16 cellular contexts compared by ENCODE assay signal in genomic region chr9:77851862-77852602, GRCh38.
DNase-seq lines count a peak whose midpoint lies in the region; ATAC-seq and TF ChIP-seq lines count a peak whose summit lies in the region.
"Had no signal": no experiment of that assay in that cellular context is flagged by ENCODE, and none has a peak within 500 bp of the region (broad histone marks: within the 10 kb centered on the region; RNA-seq: fewer than 3 reads in every experiment).

No MANE protein-coding gene starts in this region.

- no peak overlapping the region for H2AFZ ChIP-seq in SK-N-SH (ENCODE audit: low read depth)

- peaks cover 27 to 36% of the 10 kb centered on the region in 2 experiments; a peak in 3 of 4 replicates for H3K4me1 ChIP-seq in SK-N-SH (ENCODE audit: control insufficient read depth in 1 of 2, insufficient read depth in 2 of 2, low read depth in 1 of 2, low read length in 1 of 2)
- H3K4me1 ChIP-seq in lung (ENCODE audit: control insufficient read depth in 2 of 2, insufficient read depth in 2 of 2, low read length in 2 of 2): peaks cover 14 to 23% of the 10 kb centered on the region in 2 donors
- peaks cover 31% of the 10 kb centered on the region for H3K4me1 ChIP-seq in vagina

- POLR2A ChIA-PET in SK-N-SH (lab: Yijun Ruan, JAX): no interaction called here

- no peak for ATAC-seq in SK-N-SH treated with all-trans-retinoic acid at 6 μM for 48 hours
- peak; percentile 38 for ATAC-seq in lung (ENCODE audit: insufficient read depth, low FRiP score)
- ATAC-seq in HG03097 (IDR thresholded peaks at IDR 0.05; ENCODE audit: low FRiP score, unreplicated experiment): no peak
- ATAC-seq in GM21825 (IDR thresholded peaks at IDR 0.05; ENCODE audit: unreplicated experiment): no peak
- no peak for ATAC-seq in GM18517 (IDR thresholded peaks at IDR 0.05; ENCODE audit: unreplicated experiment)

- TF ChIP-seq EP300 in SK-N-SH (IDR thresholded peaks at IDR 0.05; ENCODE audit: borderline replicate concordance in 1 of 2, low read depth in 1 of 2, low read length in 1 of 2): peak in 1 of 2 experiments; percentile 23; a peak in 1 of 4 replicates

- TF ChIP-seq CTCF in SK-N-SH (IDR thresholded peaks at IDR 0.05): no peak
- TF ChIP-seq CTCF in VCaP (conservative IDR thresholded peaks at IDR 0.05): no peak
- TF ChIP-seq CTCF in lung (IDR thresholded peaks at IDR 0.05; ENCODE audit: control extremely low read depth, extremely low read depth): no peak
- no peak for TF ChIP-seq CTCF in vagina (IDR thresholded peaks at IDR 0.05)

- TF ChIP-seq RAD21 in SK-N-SH (IDR thresholded peaks at IDR 0.05; ENCODE audit: low read length): no peak

- peaks cover 17% of the 10 kb centered on the region for H3F3A ChIP-seq in SK-N-SH (replicated peaks; ENCODE audit: insufficient read depth)

- intact Hi-C loops in vagina (cut with DNase I): no loop called here

- H3K79me2 ChIP-seq in SK-N-SH (ENCODE audit: insufficient read depth): peaks cover 55% of the 10 kb centered on the region

- H3K9ac ChIP-seq in SK-N-SH: no peak overlapping the region

- no peak overlapping the region for H3K4me3 ChIP-seq in SK-N-SH (ENCODE audit: low read depth in 2 of 2, low read length in 1 of 2)
- no peak overlapping the region for H3K4me3 ChIP-seq in lung
- no peak overlapping the region for H3K4me3 ChIP-seq in vagina
- H3K4me3 ChIP-seq: right atrium auricular region, transverse colon had no signal

- DNase-seq in SK-N-SH: peak; percentile 14
- no peak for DNase-seq in lung (ENCODE audit: low spot score)
- DNase-seq in vagina (ENCODE audit: extremely low spot score in 2 of 2): no peak
- DNase-seq: activated gamma-delta T cell; NCI-H187 treated with DMSO at 0.1 percent for 48 hours; NCI-H748 treated with DMSO at 0.1 percent for 48 hours; RPMI8226; stimulated activated CD4-positive, alpha-beta T cell treated with anti-CD3 and anti-CD28 coated beads, Interleukin-2, amount 100 ng/mL, for 48 hours; stimulated activated CD8-positive, alpha-beta memory T cell treated with anti-CD3 and anti-CD28 coated beads, Interleukin-4, amount 100 ng/mL, for 48 hours; transverse colon had no signal

- no peak overlapping the region for H3K4me2 ChIP-seq in SK-N-SH

- H4K20me1 ChIP-seq in SK-N-SH (ENCODE audit: insufficient read depth): peaks cover 3% of the 10 kb centered on the region

- H3K36me3 ChIP-seq in SK-N-SH (replicated peaks in 1 of 2; ENCODE audit: control insufficient read depth in 1 of 2, insufficient read depth in 2 of 2, low read length in 1 of 2) (no peaks in the 10 kb centered on the region), lung (ENCODE audit: control insufficient read depth in 2 of 2, insufficient read depth in 2 of 2, low read length in 2 of 2) (no peaks in the 10 kb centered on the region), vagina (no peaks in the 10 kb centered on the region)
- H3K36me3 ChIP-seq: right atrium auricular region, transverse colon had no signal

- TF ChIP-seq POLR2A in vagina (IDR thresholded peaks at IDR 0.05): no peak

- H3K27me3 ChIP-seq in SK-N-SH (ENCODE audit: insufficient read depth): no peaks in the 10 kb centered on the region
- no peaks in the 10 kb centered on the region for H3K27me3 ChIP-seq in lung (ENCODE audit: control insufficient read depth, insufficient read depth)
- no peaks in the 10 kb centered on the region for H3K27me3 ChIP-seq in vagina
- H3K27me3 ChIP-seq: right atrium auricular region, transverse colon had no signal

- CTCF ChIA-PET in SK-N-SH (lab: Yijun Ruan, JAX): interaction anchor here (0.8 to 1.5 kb wide), 4 partner anchors 10 to 418 kb away, joined by 3 to 8 read pairs (median 3); no protein-coding TSS in a partner anchor

- 93% methylated on average over 3 of the region's 3 CpGs for WGBS in SK-N-SH (ENCODE audit: low lambda C conversion rate)
- 22 to 37% methylated on average over 3 of the region's 3 CpGs for WGBS in lung, 2 donors

- H3K9me3 ChIP-seq in SK-N-SH (no peaks in the 10 kb centered on the region), lung (ENCODE audit: control insufficient read depth in 2 of 2, insufficient read depth in 1 of 2, low read length in 1 of 2) (no peaks in the 10 kb centered on the region), vagina (no peaks in the 10 kb centered on the region)
- H3K9me3 ChIP-seq: right atrium auricular region, transverse colon had no signal

- H3K27ac ChIP-seq in SK-N-SH (ENCODE audit: low read depth in 2 of 2, low read length in 1 of 2): no peak overlapping the region
- H3K27ac ChIP-seq in VCaP: peak overlapping the region; percentile 40; the same call in 1 of the 2 replicates
- H3K27ac ChIP-seq in lung (ENCODE audit: low read depth in 1 of 2, low read length in 1 of 2): peak overlapping the region in 1 of 2 donors; percentile 33
- H3K27ac ChIP-seq in vagina: peak overlapping the region; percentile 47
- H3K27ac ChIP-seq: transverse colon had no signal

- H3K9me2 ChIP-seq in SK-N-SH: no peaks in the 10 kb centered on the region

TF ChIP-seq in SK-N-SH, 30 proteins besides CTCF, POLR2A, EP300 and RAD21:
- TF ChIP-seq TCF12 (IDR thresholded peaks at IDR 0.05): no peak

TF ChIP-seq in SK-N-SH treated with all-trans-retinoic acid at 6 μM for 48 hours, 23 proteins besides CTCF, POLR2A, EP300 and RAD21 (continues in another document):
- TF ChIP-seq SNAI2 (CRISPR knock-in tag; IDR thresholded peaks at IDR 0.05) (no peak), POU6F1 (CRISPR knock-in tag; IDR thresholded peaks at IDR 0.05; ENCODE audit: borderline replicate concordance, low read depth) (no peak), GLIS3 (CRISPR knock-in tag; IDR thresholded peaks at IDR 0.05) (no peak), RARB (CRISPR knock-in tag; IDR thresholded peaks at IDR 0.05) (no peak), ZC3H10 (CRISPR knock-in tag; IDR thresholded peaks at IDR 0.05) (no peak), TOX (CRISPR knock-in tag; IDR thresholded peaks at IDR 0.05; ENCODE audit: borderline replicate concordance) (no peak), TCF4 (CRISPR knock-in tag; IDR thresholded peaks at IDR 0.05; ENCODE audit: borderline replicate concordance) (no peak), ZFP3 (CRISPR knock-in tag; IDR thresholded peaks at IDR 0.05) (no peak), OSR1 (CRISPR knock-in tag; IDR thresholded peaks at IDR 0.05) (no peak), ZNF8 (CRISPR knock-in tag; IDR thresholded peaks at IDR 0.05) (no peak), ZNF565 (CRISPR knock-in tag; conservative IDR thresholded peaks at IDR 0.05; ENCODE audit: low read depth) (no peak), CSRNP3 (CRISPR knock-in tag; IDR thresholded peaks at IDR 0.05) (no peak), TSHZ2 (CRISPR knock-in tag; IDR thresholded peaks at IDR 0.05) (no peak), ZFP30 (CRISPR knock-in tag; IDR thresholded peaks at IDR 0.05) (no peak), CSDC2 (CRISPR knock-in tag; IDR thresholded peaks at IDR 0.05) (no peak), ESRRG (CRISPR knock-in tag; IDR thresholded peaks at IDR 0.05) (no peak)

Comparison
In these comparisons a context has a peak if more than half of its experiments do, and no peak if none do; other contexts are left out.
1. H3K27ac ChIP-seq: peak in VCaP (single experiment) and vagina (single experiment); none in SK-N-SH (0 of 2).